8 cellular contexts compared by ENCODE assay signal in genomic region chr1:201916649-201917249, GRCh38. TPM values are rescaled to one million over a fixed set of nuclear protein-coding genes. Genes with fewer than 3 reads are reported as not detected.
DNase-seq lines count a peak whose midpoint lies in the region; ATAC-seq and TF ChIP-seq lines count a peak whose summit lies in the region.

No MANE protein-coding gene starts in this region.

- TF ChIP-seq CTCF in retinal pigment epithelial cell (conservative IDR thresholded peaks at IDR 0.05; ENCODE audit: low read depth, low read length), result peak; percentile 8

- no peaks in the 10 kb centered on the region for H3K4me1 ChIP-seq in naive thymus-derived CD4-positive, alpha-beta T cell (ENCODE audit: control insufficient read depth in 2 of 2, insufficient read depth in 2 of 2, low read length in 2 of 2)

- H3K27ac Mint-ChIP-seq in naive thymus-derived CD4-positive, alpha-beta T cell, result peak overlapping the region in 1 of 9 donors; percentile 45

- intact Hi-C loops in naive thymus-derived CD4-positive, alpha-beta T cell (cut with micrococcal nuclease), result no loop called here

- ATAC-seq in naive thymus-derived CD4-positive, alpha-beta T cell, result no peak
- ATAC-seq in HG02798 (IDR thresholded peaks at IDR 0.05; ENCODE audit: poor library complexity, unreplicated experiment), result no peak
- ATAC-seq in GM18520 (IDR thresholded peaks at IDR 0.05; ENCODE audit: unreplicated experiment), result no peak

- POLR2A ChIA-PET in naive thymus-derived CD4-positive, alpha-beta T cell (lab: Charles Lee), result no interaction called here

- H3K9me3 ChIP-seq in naive thymus-derived CD4-positive, alpha-beta T cell (ENCODE audit: control insufficient read depth in 2 of 3, low read length in 3 of 3), result no peaks in the 10 kb centered on the region

- H3K36me3 Mint-ChIP-seq in naive thymus-derived CD4-positive, alpha-beta T cell, result no peaks in the 10 kb centered on the region

- DNase-seq in GM03348 (ENCODE audit: low spot score) (peak; percentile 62), glomerular endothelial cell (ENCODE audit: extremely low read depth, low read depth, low spot score) (peak; percentile 73), retinal pigment epithelial cell (ENCODE audit: low read depth) (no peak), NOMO-1 (lab: John Stamatoyannopoulos, UW; ENCODE audit: unreplicated experiment in 2 of 2) (no peak)
- DNase-seq in naive thymus-derived CD4-positive, alpha-beta T cell, result no peak

- CTCF ChIA-PET in naive thymus-derived CD4-positive, alpha-beta T cell (lab: Charles Lee), result no interaction called here

- H3K27ac ChIP-seq in naive thymus-derived CD4-positive, alpha-beta T cell (ENCODE audit: low read depth, low read length), result no peak overlapping the region

- H3K4me3 Mint-ChIP-seq in naive thymus-derived CD4-positive, alpha-beta T cell, result no peak overlapping the region

- no peaks in the 10 kb centered on the region for H3K27me3 ChIP-seq in naive thymus-derived CD4-positive, alpha-beta T cell (ENCODE audit: control insufficient read depth in 2 of 2, insufficient read depth in 2 of 2, low read length in 2 of 2)

- no peaks in the 10 kb centered on the region for H3K36me3 ChIP-seq in naive thymus-derived CD4-positive, alpha-beta T cell (ENCODE audit: control insufficient read depth in 2 of 3, insufficient read depth in 3 of 3, low read length in 3 of 3)

- no peaks in the 10 kb centered on the region for H3K4me1 Mint-ChIP-seq in naive thymus-derived CD4-positive, alpha-beta T cell

- H3K4me3 ChIP-seq in retinal pigment epithelial cell (ENCODE audit: low read length), result no peak overlapping the region
- H3K4me3 ChIP-seq in naive thymus-derived CD4-positive, alpha-beta T cell (ENCODE audit: low read length), result no peak overlapping the region

- peaks cover 0 to 1% (median 0%) of the 10 kb centered on the region in 11 donors for H3K9me3 Mint-ChIP-seq in naive thymus-derived CD4-positive, alpha-beta T cell

- peaks cover 0 to 24% (median 15%) of the 10 kb centered on the region in 5 donors for H3K27me3 Mint-ChIP-seq in naive thymus-derived CD4-positive, alpha-beta T cell

TF ChIP-seq in PFSK-1, 5 proteins besides CTCF, POLR2A, EP300 and RAD21:
- TF ChIP-seq TAF1 (IDR thresholded peaks at IDR 0.05; ENCODE audit: borderline replicate concordance, insufficient read depth, low read length) (peak; percentile 45; the same call in 1 of the 2 replicates), POLR2AphosphoS5 (IDR thresholded peaks at IDR 0.05; ENCODE audit: low read depth, low read length) (peak; percentile 37; the same call in 1 of the 2 replicates), SIN3A (IDR thresholded peaks at IDR 0.05; ENCODE audit: borderline replicate concordance, insufficient read depth, low read length) (no peak), FOXP2 (optimal IDR thresholded peaks at IDR 0.05; ENCODE audit: borderline replicate concordance, extremely low read depth, extremely low read length, insufficient read depth) (peak; percentile 96), REST (IDR thresholded peaks at IDR 0.05; ENCODE audit: insufficient read depth in 1 of 2, low read depth in 2 of 2, low read length in 2 of 2) (peak; percentile 41 to 67; a peak in 2 of 4 replicates)

RNA-seq across cellular contexts. Expression of gene SHISA4, which starts 28.1 kb away (rescaled TPM):
- polyA plus RNA-seq in PFSK-1 (2012; ENCODE audit: insufficient read length, low read depth), result 12.4 TPM
- 23.6 and 35.2 TPM in 2 replicates for total RNA-seq in glomerular endothelial cell
- 1 to 10 TPM in 2 of 5 experiments, under 1 TPM in 3; 0.30 to 1.4 (median 0.66) TPM for total RNA-seq in naive thymus-derived CD4-positive, alpha-beta T cell
- not detected for polyA plus RNA-seq in naive thymus-derived CD4-positive, alpha-beta T cell

RNA-seq across cellular contexts. Expression of gene LMOD1, which starts 29.6 kb away (rescaled TPM):
- polyA plus RNA-seq in PFSK-1 (2012; ENCODE audit: insufficient read length, low read depth), result 0.11 TPM
- total RNA-seq in glomerular endothelial cell, result 0.93 TPM in 1 of 2 replicates, not detected in the other
- not detected for total RNA-seq in naive thymus-derived CD4-positive, alpha-beta T cell
- polyA plus RNA-seq in naive thymus-derived CD4-positive, alpha-beta T cell, result not detected

RNA-seq across cellular contexts. Expression of gene TIMM17A, which starts 38.6 kb away (rescaled TPM):
- 73.0 TPM for polyA plus RNA-seq in PFSK-1 (2012; ENCODE audit: insufficient read length, low read depth)
- 47.8 and 48.4 TPM in 2 replicates for total RNA-seq in glomerular endothelial cell
- total RNA-seq in naive thymus-derived CD4-positive, alpha-beta T cell, result 10 to 100 TPM; 27.1 to 58.4 (median 43.1) TPM
- polyA plus RNA-seq in naive thymus-derived CD4-positive, alpha-beta T cell, result 10 to 100 TPM; 20.6 to 25.5 TPM

Comparison
In these comparisons a context has a peak if more than half of its experiments do, and no peak if none do; other contexts are left out.
1. DNase-seq: peak in GM03348 (single experiment) and glomerular endothelial cell (single experiment); none in retinal pigment epithelial cell (single experiment), naive thymus-derived CD4-positive, alpha-beta T cell (0 of 9) and NOMO-1 (0 of 2).
2. RNA of gene SHISA4, which starts 28.1 kb away (total RNA-seq): 23.6 to 35.2 TPM in glomerular endothelial cell; 0.30 to 1.4 TPM in naive thymus-derived CD4-positive, alpha-beta T cell; every median in the first group is over 10 times any median in the second.